ENCODE assay signal across 27 cellular contexts in the genomic region with DNA sequence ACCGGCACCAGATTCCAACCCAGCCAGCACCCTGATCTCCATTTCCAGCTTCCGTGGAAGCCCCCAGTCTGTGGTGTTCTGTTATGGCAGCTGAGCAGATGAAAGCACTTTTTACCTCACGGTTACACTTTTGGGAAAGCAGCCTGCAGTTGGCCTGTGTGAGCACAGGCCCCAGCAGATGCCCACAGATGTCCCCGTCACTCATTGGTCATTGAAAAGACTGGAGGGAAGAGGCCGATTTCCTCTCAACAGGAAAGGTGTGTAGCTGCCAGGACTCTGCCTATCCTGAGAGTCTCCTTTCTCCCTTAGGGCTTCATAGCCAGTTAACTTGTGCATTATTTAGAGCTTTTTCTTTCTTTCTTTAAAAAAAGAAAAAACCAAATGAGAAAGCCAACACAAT.
DNase-seq lines count a peak whose midpoint lies in the region; ATAC-seq, FAIRE-seq and TF ChIP-seq lines count a peak whose summit lies in the region.
"Had no signal": no experiment of that assay in that cellular context is flagged by ENCODE, and none has a peak within 500 bp of the region (broad histone marks: within the 10 kb centered on the region; RNA-seq: fewer than 3 reads in every experiment).

No MANE protein-coding gene starts in this region.

- no peaks in the 10 kb centered on the region for H3K9me3 Mint-ChIP-seq in stimulated activated naive CD8-positive, alpha-beta T cell treated with anti-CD3 and anti-CD28 coated beads, Interleukin-15, Interleukin-2, amounts not matched to agents 100 ng/mL and 50 ng/mL, for 24 hours
- no peaks in the 10 kb centered on the region for H3K9me3 Mint-ChIP-seq in WTC11
- H3K9me3 Mint-ChIP-seq in stimulated activated naive CD8-positive, alpha-beta T cell treated with anti-CD3 and anti-CD28 coated beads, Interleukin-15, amount 100 ng/mL, for 72 hours = no peaks in the 10 kb centered on the region
- H3K9me3 Mint-ChIP-seq: CD4-positive, alpha-beta memory T cell had no signal

- H3K36me3 Mint-ChIP-seq in stimulated activated naive CD8-positive, alpha-beta T cell treated with anti-CD3 and anti-CD28 coated beads, Interleukin-15, Interleukin-2, amounts not matched to agents 100 ng/mL and 50 ng/mL, for 24 hours (ENCODE audit: low read depth) = no peaks in the 10 kb centered on the region
- H3K36me3 Mint-ChIP-seq in WTC11 = no peaks in the 10 kb centered on the region
- H3K36me3 Mint-ChIP-seq: CD4-positive, alpha-beta memory T cell had no signal

- no TSS peak for BruUV-seq in A673 (replicated peaks; lab: Mats Ljungman, UMichigan)

- H3K27me3 ChIP-seq in bronchial epithelial cell (ENCODE audit: control insufficient read depth, insufficient read depth, low read length) = no peaks in the 10 kb centered on the region
- no peaks in the 10 kb centered on the region for H3K27me3 ChIP-seq in A673 (replicated peaks; ENCODE audit: insufficient read depth, low read depth, low read length, poor library complexity)
- H3K27me3 ChIP-seq: neutrophil, upper lobe of left lung had no signal

- no peak for ATAC-seq in stimulated activated naive CD8-positive, alpha-beta T cell treated with anti-CD3 and anti-CD28 coated beads, Interleukin-15, Interleukin-2, amounts not matched to agents 100 U/mL and 50 U/mL, for 24 hours
- ATAC-seq in WTC11 = no peak
- ATAC-seq in stimulated activated naive CD8-positive, alpha-beta T cell treated with anti-CD3 and anti-CD28 coated beads, Interleukin-15, amount 100 ng/mL, for 72 hours = no peak
- ATAC-seq in GM19467 (IDR thresholded peaks at IDR 0.05; ENCODE audit: unreplicated experiment) = no peak
- ATAC-seq: lower lobe of right lung, mucosa of descending colon, psoas muscle had no signal

- H3K27ac Mint-ChIP-seq in stimulated activated naive CD8-positive, alpha-beta T cell treated with anti-CD3 and anti-CD28 coated beads, Interleukin-15, Interleukin-2, amounts not matched to agents 100 ng/mL and 50 ng/mL, for 24 hours = peak overlapping the region; percentile 97
- H3K27ac Mint-ChIP-seq in WTC11 = peak overlapping the region; percentile 60
- H3K27ac Mint-ChIP-seq in stimulated activated naive CD8-positive, alpha-beta T cell treated with anti-CD3 and anti-CD28 coated beads, Interleukin-15, amount 100 ng/mL, for 72 hours = peak overlapping the region; percentile 91 to 97

- CTCF ChIA-PET in WTC11 (lab: Charles Lee) (no interaction called here), A673 (lab: Charles Lee) (no interaction called here)

- H3K36me3 ChIP-seq in bronchial epithelial cell (ENCODE audit: control insufficient read depth, insufficient read depth, low read length) (no peaks in the 10 kb centered on the region), A673 (ENCODE audit: insufficient read depth, low read length, poor library complexity, severe bottlenecking) (no peaks in the 10 kb centered on the region)
- H3K36me3 ChIP-seq: lower lobe of right lung, upper lobe of left lung had no signal

- no peak for DNase-seq in stimulated activated naive CD8-positive, alpha-beta T cell treated with anti-CD3 and anti-CD28 coated beads, Interleukin-15, Interleukin-2, amounts not matched to agents 100 U/mL and 50 U/mL, for 24 hours
- DNase-seq in WTC11 (ENCODE audit: low spot score) (no peak), bronchial epithelial cell (ENCODE audit: low read depth) (no peak), A673 (ENCODE audit: low spot score) (no peak), NCI-H146 treated with DMSO at 0.1 percent for 48 hours (lab: John Stamatoyannopoulos, UW; ENCODE audit: unreplicated experiment) (no peak)
- no peak for DNase-seq in stimulated activated naive CD8-positive, alpha-beta T cell treated with anti-CD3 and anti-CD28 coated beads, Interleukin-15, amount 100 ng/mL, for 72 hours
- DNase-seq: activated CD4-positive, alpha-beta T cell treated with anti-CD3 and anti-CD28 coated beads for 1 hour; effector CD8-positive, alpha-beta T cell; head of caudate nucleus; Karpas-422; kidney glomerular epithelial cell; lower lobe of right lung; mucosa of descending colon; NCI-H1048; NCI-H2029; NCI-H226; NCI-H748 treated with DMSO at 0.1 percent for 48 hours; psoas muscle; substantia nigra; upper lobe of left lung had no signal

- no peaks in the 10 kb centered on the region for H3K9me3 ChIP-seq in A673 (ENCODE audit: low read depth, low read length, poor library complexity, severe bottlenecking)
- H3K9me3 ChIP-seq: lower lobe of right lung, mucosa of descending colon, neutrophil, psoas muscle, upper lobe of left lung had no signal

- no peak overlapping the region for H3K4me3 ChIP-seq in bronchial epithelial cell (ENCODE audit: low read depth, low read length)
- H3K4me3 ChIP-seq in A673 (ENCODE audit: low read depth, low read length, poor library complexity, severe bottlenecking) = no peak overlapping the region
- H3K4me3 ChIP-seq: lower lobe of right lung, mucosa of descending colon, psoas muscle, upper lobe of left lung had no signal

- TF ChIP-seq CTCF in WTC11 (IDR thresholded peaks at IDR 0.05) (no peak), bronchial epithelial cell (IDR thresholded peaks at IDR 0.05; ENCODE audit: insufficient read depth, low read length, severe bottlenecking) (no peak), A673 (conservative IDR thresholded peaks at IDR 0.05; ENCODE audit: low read depth, low read length) (no peak)

- H3K27me3 Mint-ChIP-seq in stimulated activated naive CD8-positive, alpha-beta T cell treated with anti-CD3 and anti-CD28 coated beads, Interleukin-15, Interleukin-2, amounts not matched to agents 100 ng/mL and 50 ng/mL, for 24 hours = no peaks in the 10 kb centered on the region
- H3K27me3 Mint-ChIP-seq in WTC11 (ENCODE audit: low read depth) = no peaks in the 10 kb centered on the region
- no peaks in the 10 kb centered on the region for H3K27me3 Mint-ChIP-seq in stimulated activated naive CD8-positive, alpha-beta T cell treated with anti-CD3 and anti-CD28 coated beads, Interleukin-15, amount 100 ng/mL, for 72 hours

- H3K4me3 Mint-ChIP-seq in stimulated activated naive CD8-positive, alpha-beta T cell treated with anti-CD3 and anti-CD28 coated beads, Interleukin-15, Interleukin-2, amounts not matched to agents 100 ng/mL and 50 ng/mL, for 24 hours = no peak overlapping the region
- H3K4me3 Mint-ChIP-seq in WTC11 = no peak overlapping the region
- H3K4me3 Mint-ChIP-seq in stimulated activated naive CD8-positive, alpha-beta T cell treated with anti-CD3 and anti-CD28 coated beads, Interleukin-15, amount 100 ng/mL, for 72 hours = no peak overlapping the region

- no peak overlapping the region for H3K27ac ChIP-seq in A673 (ENCODE audit: low read depth, low read length, poor library complexity, severe bottlenecking)
- H3K27ac ChIP-seq: lower lobe of right lung, neutrophil, psoas muscle, RWPE1, upper lobe of left lung had no signal

- intact Hi-C loops in A673 (cut with micrococcal nuclease; ENCODE audit: unreplicated experiment) = no loop called here

- peaks cover 31% of the 10 kb centered on the region for H3K4me1 ChIP-seq in A673 (ENCODE audit: insufficient read depth, low read length, poor library complexity, severe bottlenecking)
- H3K4me1 ChIP-seq: lower lobe of right lung, psoas muscle, upper lobe of left lung had no signal

- peak; percentile 70 for FAIRE-seq in bronchial epithelial cell (lab: Jason Lieb, UNC)
- FAIRE-seq: colon, TTC549 had no signal

- H3K4me1 Mint-ChIP-seq in stimulated activated naive CD8-positive, alpha-beta T cell treated with anti-CD3 and anti-CD28 coated beads, Interleukin-15, Interleukin-2, amounts not matched to agents 100 ng/mL and 50 ng/mL, for 24 hours (ENCODE audit: low read depth) = peaks cover 51% of the 10 kb centered on the region
- H3K4me1 Mint-ChIP-seq in WTC11 = no peaks in the 10 kb centered on the region
- peaks cover 43% of the 10 kb centered on the region for H3K4me1 Mint-ChIP-seq in stimulated activated naive CD8-positive, alpha-beta T cell treated with anti-CD3 and anti-CD28 coated beads, Interleukin-15, amount 100 ng/mL, for 72 hours

- POLR2A ChIA-PET in WTC11 (lab: Charles Lee) = interaction anchor here (0.6 kb wide), 1 partner anchor 273 kb away, joined by 4 read pairs; no protein-coding TSS in a partner anchor
- POLR2A ChIA-PET in A673 (lab: Charles Lee; ENCODE audit: low non-redundant PET) = no interaction called here

TF ChIP-seq in WTC11, 78 proteins besides CTCF, POLR2A, EP300 and RAD21 (continues in another document):
- TF ChIP-seq, protein P1, sequence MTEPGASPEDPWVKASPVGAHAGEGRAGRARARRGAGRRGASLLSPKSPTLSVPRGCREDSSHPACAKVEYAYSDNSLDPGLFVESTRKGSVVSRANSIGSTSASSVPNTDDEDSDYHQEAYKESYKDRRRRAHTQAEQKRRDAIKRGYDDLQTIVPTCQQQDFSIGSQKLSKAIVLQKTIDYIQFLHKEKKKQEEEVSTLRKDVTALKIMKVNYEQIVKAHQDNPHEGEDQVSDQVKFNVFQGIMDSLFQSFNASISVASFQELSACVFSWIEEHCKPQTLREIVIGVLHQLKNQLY (CRISPR knock-in tag; IDR thresholded peaks at IDR 0.05) = no peak
- TF ChIP-seq GABPB1 (CRISPR knock-in tag; IDR thresholded peaks at IDR 0.05) (no peak), ETV6 (CRISPR knock-in tag; IDR thresholded peaks at IDR 0.05) (no peak)
- TF ChIP-seq, protein P2, sequence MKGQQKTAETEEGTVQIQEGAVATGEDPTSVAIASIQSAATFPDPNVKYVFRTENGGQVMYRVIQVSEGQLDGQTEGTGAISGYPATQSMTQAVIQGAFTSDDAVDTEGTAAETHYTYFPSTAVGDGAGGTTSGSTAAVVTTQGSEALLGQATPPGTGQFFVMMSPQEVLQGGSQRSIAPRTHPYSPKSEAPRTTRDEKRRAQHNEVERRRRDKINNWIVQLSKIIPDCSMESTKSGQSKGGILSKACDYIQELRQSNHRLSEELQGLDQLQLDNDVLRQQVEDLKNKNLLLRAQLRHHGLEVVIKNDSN (CRISPR knock-in tag; IDR thresholded peaks at IDR 0.05) = no peak
- TF ChIP-seq, protein P3, sequence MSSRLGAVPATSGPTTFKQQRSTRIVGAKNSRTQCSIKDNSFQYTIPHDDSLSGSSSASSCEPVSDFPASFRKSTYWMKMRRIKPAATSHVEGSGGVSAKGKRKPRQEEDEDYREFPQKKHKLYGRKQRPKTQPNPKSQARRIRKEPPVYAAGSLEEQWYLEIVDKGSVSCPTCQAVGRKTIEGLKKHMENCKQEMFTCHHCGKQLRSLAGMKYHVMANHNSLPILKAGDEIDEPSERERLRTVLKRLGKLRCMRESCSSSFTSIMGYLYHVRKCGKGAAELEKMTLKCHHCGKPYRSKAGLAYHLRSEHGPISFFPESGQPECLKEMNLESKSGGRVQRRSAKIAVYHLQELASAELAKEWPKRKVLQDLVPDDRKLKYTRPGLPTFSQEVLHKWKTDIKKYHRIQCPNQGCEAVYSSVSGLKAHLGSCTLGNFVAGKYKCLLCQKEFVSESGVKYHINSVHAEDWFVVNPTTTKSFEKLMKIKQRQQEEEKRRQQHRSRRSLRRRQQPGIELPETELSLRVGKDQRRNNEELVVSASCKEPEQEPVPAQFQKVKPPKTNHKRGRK (CRISPR knock-in tag; IDR thresholded peaks at IDR 0.05; ENCODE audit: borderline replicate concordance) = no peak
